In the genomic region with DNA sequence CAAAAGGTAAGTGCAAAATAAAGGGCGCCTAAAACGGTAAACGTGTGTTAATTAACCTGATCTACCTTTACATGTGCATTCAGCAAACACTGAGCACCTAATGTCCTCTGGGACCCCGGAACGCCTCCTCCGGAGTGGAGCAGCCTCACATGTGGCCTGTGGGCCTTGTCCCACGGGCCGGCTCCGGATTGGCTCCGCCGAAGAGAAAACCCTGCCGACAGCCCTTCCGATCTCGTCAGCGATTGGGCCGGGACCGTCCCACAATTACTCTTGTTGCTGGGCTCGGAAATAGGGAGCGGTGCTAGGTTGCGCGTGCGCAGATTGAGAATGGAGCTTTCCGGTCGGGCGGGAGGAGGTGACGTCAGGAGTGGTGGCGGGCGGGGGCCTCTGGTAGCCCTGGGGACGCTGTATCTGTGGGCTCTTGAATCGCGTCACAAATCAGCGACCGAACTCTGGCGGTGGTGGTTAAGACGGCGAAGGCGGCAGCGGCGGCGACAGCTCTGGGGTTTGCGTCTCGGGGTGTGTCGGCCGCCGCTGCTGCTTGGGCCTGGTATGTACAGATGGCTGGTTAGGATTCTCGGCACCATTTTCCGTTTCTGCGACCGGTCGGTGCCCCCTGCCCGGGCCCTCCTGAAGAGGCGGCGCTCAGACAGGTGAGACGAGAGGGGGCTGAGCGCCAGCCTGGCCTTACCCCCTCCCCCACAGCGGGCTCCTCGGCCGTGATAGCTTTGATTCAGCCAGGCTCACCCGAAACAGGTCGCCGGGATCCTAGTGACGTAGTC, we compare ENCODE assay signal across 1 cellular context.
TF ChIP-seq lines count a peak whose summit lies in the region.

Gene SENP2 (plus strand): TSS at position 434 of the 782 bp plus-strand sequence. CDS start 119 bp downstream, at position 553.

TF ChIP-seq in K562, 482 proteins besides CTCF, POLR2A, EP300 and RAD21 (continued from another document and continues in another):
- TF ChIP-seq CHD7 (IDR thresholded peaks at IDR 0.05; ENCODE audit: low read depth, low read length), result no peak
- TF ChIP-seq, protein P1, sequence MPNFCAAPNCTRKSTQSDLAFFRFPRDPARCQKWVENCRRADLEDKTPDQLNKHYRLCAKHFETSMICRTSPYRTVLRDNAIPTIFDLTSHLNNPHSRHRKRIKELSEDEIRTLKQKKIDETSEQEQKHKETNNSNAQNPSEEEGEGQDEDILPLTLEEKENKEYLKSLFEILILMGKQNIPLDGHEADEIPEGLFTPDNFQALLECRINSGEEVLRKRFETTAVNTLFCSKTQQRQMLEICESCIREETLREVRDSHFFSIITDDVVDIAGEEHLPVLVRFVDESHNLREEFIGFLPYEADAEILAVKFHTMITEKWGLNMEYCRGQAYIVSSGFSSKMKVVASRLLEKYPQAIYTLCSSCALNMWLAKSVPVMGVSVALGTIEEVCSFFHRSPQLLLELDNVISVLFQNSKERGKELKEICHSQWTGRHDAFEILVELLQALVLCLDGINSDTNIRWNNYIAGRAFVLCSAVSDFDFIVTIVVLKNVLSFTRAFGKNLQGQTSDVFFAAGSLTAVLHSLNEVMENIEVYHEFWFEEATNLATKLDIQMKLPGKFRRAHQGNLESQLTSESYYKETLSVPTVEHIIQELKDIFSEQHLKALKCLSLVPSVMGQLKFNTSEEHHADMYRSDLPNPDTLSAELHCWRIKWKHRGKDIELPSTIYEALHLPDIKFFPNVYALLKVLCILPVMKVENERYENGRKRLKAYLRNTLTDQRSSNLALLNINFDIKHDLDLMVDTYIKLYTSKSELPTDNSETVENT (CRISPR knock-in tag; IDR thresholded peaks at IDR 0.05), result peak; percentile 63; the same call in 1 of the 2 replicates
- no peak for TF ChIP-seq ZSCAN32 (CRISPR knock-in tag; IDR thresholded peaks at IDR 0.05)
- no peak for TF ChIP-seq KDM2B (CRISPR knock-in tag; IDR thresholded peaks at IDR 0.05)
- TF ChIP-seq RNF2 (IDR thresholded peaks at IDR 0.05), result peak; percentile 35; the same call in 1 of the 2 replicates
- no peak for TF ChIP-seq ZNF408 (CRISPR knock-in tag; IDR thresholded peaks at IDR 0.05; ENCODE audit: low read depth)
- no peak; the same call in 1 of the 2 replicates for TF ChIP-seq FOSL1 (tag; conservative IDR thresholded peaks at IDR 0.05)
- no peak; the same call in 1 of the 2 replicates for TF ChIP-seq PML (IDR thresholded peaks at IDR 0.05; ENCODE audit: low read length)
- peak; percentile 80; the same call in 1 of the 2 replicates for TF ChIP-seq MBD2 (IDR thresholded peaks at IDR 0.05; ENCODE audit: borderline replicate concordance, low read depth)
- no peak for TF ChIP-seq IRF2 (CRISPR knock-in tag; IDR thresholded peaks at IDR 0.05)
- no peak for TF ChIP-seq ELK1 (CRISPR knock-in tag; IDR thresholded peaks at IDR 0.05)
- peak; percentile 89 for TF ChIP-seq LCOR (CRISPR knock-in tag; IDR thresholded peaks at IDR 0.05)
- TF ChIP-seq HMGN3 (IDR thresholded peaks at IDR 0.05; ENCODE audit: borderline replicate concordance, extremely low read depth, insufficient read length, low read depth, low read length), result peak; percentile 69
- peak; percentile 26 for TF ChIP-seq TAF9B (IDR thresholded peaks at IDR 0.05; ENCODE audit: partially characterized antibody)
- no peak for TF ChIP-seq ZNF740 (CRISPR knock-in tag; IDR thresholded peaks at IDR 0.05)
- no peak for TF ChIP-seq ZNF740 (tag; IDR thresholded peaks at IDR 0.05)
- TF ChIP-seq, protein P2, sequence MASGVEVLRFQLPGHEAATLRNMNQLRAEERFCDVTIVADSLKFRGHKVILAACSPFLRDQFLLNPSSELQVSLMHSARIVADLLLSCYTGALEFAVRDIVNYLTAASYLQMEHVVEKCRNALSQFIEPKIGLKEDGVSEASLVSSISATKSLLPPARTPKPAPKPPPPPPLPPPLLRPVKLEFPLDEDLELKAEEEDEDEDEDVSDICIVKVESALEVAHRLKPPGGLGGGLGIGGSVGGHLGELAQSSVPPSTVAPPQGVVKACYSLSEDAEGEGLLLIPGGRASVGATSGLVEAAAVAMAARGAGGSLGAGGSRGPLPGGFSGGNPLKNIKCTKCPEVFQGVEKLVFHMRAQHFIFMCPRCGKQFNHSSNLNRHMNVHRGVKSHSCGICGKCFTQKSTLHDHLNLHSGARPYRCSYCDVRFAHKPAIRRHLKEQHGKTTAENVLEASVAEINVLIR (CRISPR knock-in tag; IDR thresholded peaks at IDR 0.05), result peak; percentile 93
- peak; percentile 18; the same call in 1 of the 2 replicates for TF ChIP-seq TOE1 (IDR thresholded peaks at IDR 0.05; ENCODE audit: borderline replicate concordance)
- TF ChIP-seq TOE1 (CRISPR knock-in tag; IDR thresholded peaks at IDR 0.05; ENCODE audit: borderline replicate concordance, low read depth), result no peak; the same call in 1 of the 2 replicates
- peak; percentile 90 for TF ChIP-seq PHF21A (IDR thresholded peaks at IDR 0.05; ENCODE audit: borderline replicate concordance, low read depth)
- no peak for TF ChIP-seq ZNF253 (CRISPR knock-in tag; conservative IDR thresholded peaks at IDR 0.05)
- TF ChIP-seq L3MBTL2 (IDR thresholded peaks at IDR 0.05), result peak; percentile 90
- no peak for TF ChIP-seq EHMT2 (IDR thresholded peaks at IDR 0.05)
- TF ChIP-seq ZNF780A (CRISPR knock-in tag; IDR thresholded peaks at IDR 0.05), result no peak
- no peak for TF ChIP-seq ZNF507 (tag; conservative IDR thresholded peaks at IDR 0.05)
- TF ChIP-seq ARID2 (IDR thresholded peaks at IDR 0.05), result no peak
- peak; percentile 51; the same call in 1 of the 2 replicates for TF ChIP-seq POLR2H (tag; IDR thresholded peaks at IDR 0.05; ENCODE audit: low read depth)
- TF ChIP-seq PHB (CRISPR knock-in tag; IDR thresholded peaks at IDR 0.05), result no peak
- no peak for TF ChIP-seq SIX5 (IDR thresholded peaks at IDR 0.05; ENCODE audit: borderline replicate concordance in 1 of 2, insufficient read depth in 1 of 2, low read depth in 1 of 2, low read length in 2 of 2)
- TF ChIP-seq CTBP1 (IDR thresholded peaks at IDR 0.05; ENCODE audit: borderline replicate concordance), result peak; percentile 37; the same call in 1 of the 2 replicates
- TF ChIP-seq ETS2 (tag; IDR thresholded peaks at IDR 0.05; ENCODE audit: borderline replicate concordance, poor library complexity, severe bottlenecking), result no peak
- TF ChIP-seq ZSCAN29 (IDR thresholded peaks at IDR 0.05), result no peak
- no peak for TF ChIP-seq RBM14 (IDR thresholded peaks at IDR 0.05; ENCODE audit: borderline replicate concordance, insufficient read depth, low read depth, low read length)
- TF ChIP-seq, protein P3, sequence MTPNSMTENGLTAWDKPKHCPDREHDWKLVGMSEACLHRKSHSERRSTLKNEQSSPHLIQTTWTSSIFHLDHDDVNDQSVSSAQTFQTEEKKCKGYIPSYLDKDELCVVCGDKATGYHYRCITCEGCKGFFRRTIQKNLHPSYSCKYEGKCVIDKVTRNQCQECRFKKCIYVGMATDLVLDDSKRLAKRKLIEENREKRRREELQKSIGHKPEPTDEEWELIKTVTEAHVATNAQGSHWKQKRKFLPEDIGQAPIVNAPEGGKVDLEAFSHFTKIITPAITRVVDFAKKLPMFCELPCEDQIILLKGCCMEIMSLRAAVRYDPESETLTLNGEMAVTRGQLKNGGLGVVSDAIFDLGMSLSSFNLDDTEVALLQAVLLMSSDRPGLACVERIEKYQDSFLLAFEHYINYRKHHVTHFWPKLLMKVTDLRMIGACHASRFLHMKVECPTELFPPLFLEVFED (CRISPR knock-in tag; conservative IDR thresholded peaks at IDR 0.05), result no peak
- TF ChIP-seq JUND (IDR thresholded peaks at IDR 0.05; ENCODE audit: borderline replicate concordance, low read depth, low read length), result peak; percentile 92
- peak; percentile 80; the same call in 1 of the 3 replicates for TF ChIP-seq JUND (tag; IDR thresholded peaks at IDR 0.05; ENCODE audit: borderline replicate concordance, low read depth, low read length)
- TF ChIP-seq NFIC (IDR thresholded peaks at IDR 0.05), result no peak
- no peak for TF ChIP-seq SMC3 (conservative IDR thresholded peaks at IDR 0.05; ENCODE audit: insufficient read depth, low read depth, low read length)
